ENCODE assay signal across 2 cellular contexts in genomic region chr19:11251217-11251616, GRCh38.
TF ChIP-seq lines count a peak whose summit lies in the region.

No MANE protein-coding gene starts in this region.

TF ChIP-seq in IMR-90, 13 proteins besides CTCF, POLR2A, EP300 and RAD21:
- TF ChIP-seq RFX5 (IDR thresholded peaks at IDR 0.05; ENCODE audit: low read depth, low read length): peak; percentile 73
- no peak for TF ChIP-seq MAZ (IDR thresholded peaks at IDR 0.05; ENCODE audit: borderline replicate concordance, low read depth, low read length)
TF ChIP-seq in IMR-90: peak in this region for 1.

TF ChIP-seq in K562, 482 proteins besides CTCF, POLR2A, EP300 and RAD21:
- no peak for TF ChIP-seq RBFOX2 (IDR thresholded peaks at IDR 0.05; ENCODE audit: low read depth, low read length)
- no peak for TF ChIP-seq ZNF707 (CRISPR knock-in tag; conservative IDR thresholded peaks at IDR 0.05)
- TF ChIP-seq RFX5 (IDR thresholded peaks at IDR 0.05; ENCODE audit: low read depth, low read length): peak; percentile 83
- TF ChIP-seq SMAD3 (CRISPR knock-in tag; conservative IDR thresholded peaks at IDR 0.05): no peak
- no peak for TF ChIP-seq NUFIP1 (IDR thresholded peaks at IDR 0.05; ENCODE audit: partially characterized antibody)
